In the genomic region with DNA sequence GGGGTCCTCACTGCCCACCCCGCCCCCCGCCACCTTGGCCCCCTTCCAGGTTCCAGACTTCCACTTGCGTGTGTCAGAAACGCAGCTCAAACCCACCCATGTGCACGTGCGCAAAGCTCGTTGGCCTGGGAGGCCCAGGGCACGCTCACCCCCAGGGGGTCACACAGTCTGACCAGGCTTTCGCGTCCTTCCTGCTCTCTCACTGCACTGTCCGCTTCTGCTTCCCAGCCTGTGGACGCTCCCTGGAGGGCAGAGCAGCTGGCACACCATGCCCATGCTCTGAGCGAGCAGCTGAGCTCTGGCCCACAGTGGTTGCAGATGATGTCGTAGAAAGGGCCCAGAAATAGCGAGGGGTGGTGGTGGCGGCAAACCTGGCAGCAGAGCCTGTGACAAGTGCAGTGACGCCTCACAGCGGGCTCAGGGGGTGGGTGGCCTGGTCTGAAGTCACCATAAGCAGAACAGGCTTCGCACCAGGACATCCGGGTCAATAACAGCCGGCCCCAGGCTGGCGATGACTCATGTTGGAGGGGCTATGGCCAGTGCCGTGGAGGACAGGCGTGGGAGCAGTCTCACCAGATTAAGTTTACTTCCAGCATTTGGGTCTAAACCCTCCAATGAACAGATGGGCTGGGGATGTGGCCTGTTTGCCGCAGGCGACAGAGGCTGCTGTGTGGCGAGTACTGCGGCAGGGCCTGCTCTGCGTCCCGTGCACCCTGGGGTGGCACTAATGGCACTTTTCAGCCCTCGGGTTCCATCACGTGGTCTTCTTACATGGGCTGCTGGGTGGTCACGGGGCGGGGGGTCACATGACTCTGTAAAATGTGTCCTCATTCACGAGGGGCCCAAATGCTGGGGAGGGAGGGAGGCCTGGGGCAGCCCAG, we compare ENCODE assay signal across 1 cellular context.
TF ChIP-seq lines count a peak whose summit lies in the region.

No MANE protein-coding gene starts in this region.

TF ChIP-seq in K562, 482 proteins besides CTCF, POLR2A, EP300 and RAD21 (continued from another document and continues in another):
- TF ChIP-seq, protein P1, sequence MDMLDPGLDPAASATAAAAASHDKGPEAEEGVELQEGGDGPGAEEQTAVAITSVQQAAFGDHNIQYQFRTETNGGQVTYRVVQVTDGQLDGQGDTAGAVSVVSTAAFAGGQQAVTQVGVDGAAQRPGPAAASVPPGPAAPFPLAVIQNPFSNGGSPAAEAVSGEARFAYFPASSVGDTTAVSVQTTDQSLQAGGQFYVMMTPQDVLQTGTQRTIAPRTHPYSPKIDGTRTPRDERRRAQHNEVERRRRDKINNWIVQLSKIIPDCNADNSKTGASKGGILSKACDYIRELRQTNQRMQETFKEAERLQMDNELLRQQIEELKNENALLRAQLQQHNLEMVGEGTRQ (CRISPR knock-in tag; IDR thresholded peaks at IDR 0.05) = peak; percentile 50
- TF ChIP-seq ZNF830 (CRISPR knock-in tag; IDR thresholded peaks at IDR 0.05) = no peak
- TF ChIP-seq, protein P2, sequence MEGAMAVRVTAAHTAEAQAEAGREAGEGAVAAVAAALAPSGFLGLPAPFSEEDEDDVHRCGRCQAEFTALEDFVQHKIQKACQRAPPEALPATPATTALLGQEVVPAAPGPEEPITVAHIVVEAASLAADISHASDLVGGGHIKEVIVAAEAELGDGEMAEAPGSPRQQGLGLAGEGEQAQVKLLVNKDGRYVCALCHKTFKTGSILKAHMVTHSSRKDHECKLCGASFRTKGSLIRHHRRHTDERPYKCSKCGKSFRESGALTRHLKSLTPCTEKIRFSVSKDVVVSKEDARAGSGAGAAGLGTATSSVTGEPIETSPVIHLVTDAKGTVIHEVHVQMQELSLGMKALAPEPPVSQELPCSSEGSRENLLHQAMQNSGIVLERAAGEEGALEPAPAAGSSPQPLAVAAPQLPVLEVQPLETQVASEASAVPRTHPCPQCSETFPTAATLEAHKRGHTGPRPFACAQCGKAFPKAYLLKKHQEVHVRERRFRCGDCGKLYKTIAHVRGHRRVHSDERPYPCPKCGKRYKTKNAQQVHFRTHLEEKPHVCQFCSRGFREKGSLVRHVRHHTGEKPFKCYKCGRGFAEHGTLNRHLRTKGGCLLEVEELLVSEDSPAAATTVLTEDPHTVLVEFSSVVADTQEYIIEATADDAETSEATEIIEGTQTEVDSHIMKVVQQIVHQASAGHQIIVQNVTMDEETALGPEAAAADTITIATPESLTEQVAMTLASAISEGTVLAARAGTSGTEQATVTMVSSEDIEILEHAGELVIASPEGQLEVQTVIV (CRISPR knock-in tag; IDR thresholded peaks at IDR 0.05; ENCODE audit: borderline replicate concordance) = no peak
- no peak for TF ChIP-seq ZNF134 (CRISPR knock-in tag; conservative IDR thresholded peaks at IDR 0.05)
- TF ChIP-seq TAF1 (IDR thresholded peaks at IDR 0.05; ENCODE audit: control insufficient read depth, extremely low read depth, insufficient read depth, low read length, severe bottlenecking) = peak; percentile 33
- TF ChIP-seq KLF13 (tag; IDR thresholded peaks at IDR 0.05; ENCODE audit: borderline replicate concordance, low read depth) = no peak
- TF ChIP-seq, protein P3, sequence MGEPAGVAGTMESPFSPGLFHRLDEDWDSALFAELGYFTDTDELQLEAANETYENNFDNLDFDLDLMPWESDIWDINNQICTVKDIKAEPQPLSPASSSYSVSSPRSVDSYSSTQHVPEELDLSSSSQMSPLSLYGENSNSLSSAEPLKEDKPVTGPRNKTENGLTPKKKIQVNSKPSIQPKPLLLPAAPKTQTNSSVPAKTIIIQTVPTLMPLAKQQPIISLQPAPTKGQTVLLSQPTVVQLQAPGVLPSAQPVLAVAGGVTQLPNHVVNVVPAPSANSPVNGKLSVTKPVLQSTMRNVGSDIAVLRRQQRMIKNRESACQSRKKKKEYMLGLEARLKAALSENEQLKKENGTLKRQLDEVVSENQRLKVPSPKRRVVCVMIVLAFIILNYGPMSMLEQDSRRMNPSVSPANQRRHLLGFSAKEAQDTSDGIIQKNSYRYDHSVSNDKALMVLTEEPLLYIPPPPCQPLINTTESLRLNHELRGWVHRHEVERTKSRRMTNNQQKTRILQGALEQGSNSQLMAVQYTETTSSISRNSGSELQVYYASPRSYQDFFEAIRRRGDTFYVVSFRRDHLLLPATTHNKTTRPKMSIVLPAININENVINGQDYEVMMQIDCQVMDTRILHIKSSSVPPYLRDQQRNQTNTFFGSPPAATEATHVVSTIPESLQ (CRISPR knock-in tag; IDR thresholded peaks at IDR 0.05) = 0 out of 2 replicates have a peak, but pooled peaks have one; percentile 46
- no peak for TF ChIP-seq SRSF1 (IDR thresholded peaks at IDR 0.05; ENCODE audit: low read depth, low read length)
- TF ChIP-seq SAFB (IDR thresholded peaks at IDR 0.05; ENCODE audit: borderline replicate concordance, low read depth, low read length) = no peak
- TF ChIP-seq BCOR (IDR thresholded peaks at IDR 0.05) = no peak
- TF ChIP-seq ZNF444 (CRISPR knock-in tag; IDR thresholded peaks at IDR 0.05) = no peak
- TF ChIP-seq, protein P4, sequence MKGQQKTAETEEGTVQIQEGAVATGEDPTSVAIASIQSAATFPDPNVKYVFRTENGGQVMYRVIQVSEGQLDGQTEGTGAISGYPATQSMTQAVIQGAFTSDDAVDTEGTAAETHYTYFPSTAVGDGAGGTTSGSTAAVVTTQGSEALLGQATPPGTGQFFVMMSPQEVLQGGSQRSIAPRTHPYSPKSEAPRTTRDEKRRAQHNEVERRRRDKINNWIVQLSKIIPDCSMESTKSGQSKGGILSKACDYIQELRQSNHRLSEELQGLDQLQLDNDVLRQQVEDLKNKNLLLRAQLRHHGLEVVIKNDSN (CRISPR knock-in tag; IDR thresholded peaks at IDR 0.05) = peak; percentile 92
- TF ChIP-seq, protein P5, sequence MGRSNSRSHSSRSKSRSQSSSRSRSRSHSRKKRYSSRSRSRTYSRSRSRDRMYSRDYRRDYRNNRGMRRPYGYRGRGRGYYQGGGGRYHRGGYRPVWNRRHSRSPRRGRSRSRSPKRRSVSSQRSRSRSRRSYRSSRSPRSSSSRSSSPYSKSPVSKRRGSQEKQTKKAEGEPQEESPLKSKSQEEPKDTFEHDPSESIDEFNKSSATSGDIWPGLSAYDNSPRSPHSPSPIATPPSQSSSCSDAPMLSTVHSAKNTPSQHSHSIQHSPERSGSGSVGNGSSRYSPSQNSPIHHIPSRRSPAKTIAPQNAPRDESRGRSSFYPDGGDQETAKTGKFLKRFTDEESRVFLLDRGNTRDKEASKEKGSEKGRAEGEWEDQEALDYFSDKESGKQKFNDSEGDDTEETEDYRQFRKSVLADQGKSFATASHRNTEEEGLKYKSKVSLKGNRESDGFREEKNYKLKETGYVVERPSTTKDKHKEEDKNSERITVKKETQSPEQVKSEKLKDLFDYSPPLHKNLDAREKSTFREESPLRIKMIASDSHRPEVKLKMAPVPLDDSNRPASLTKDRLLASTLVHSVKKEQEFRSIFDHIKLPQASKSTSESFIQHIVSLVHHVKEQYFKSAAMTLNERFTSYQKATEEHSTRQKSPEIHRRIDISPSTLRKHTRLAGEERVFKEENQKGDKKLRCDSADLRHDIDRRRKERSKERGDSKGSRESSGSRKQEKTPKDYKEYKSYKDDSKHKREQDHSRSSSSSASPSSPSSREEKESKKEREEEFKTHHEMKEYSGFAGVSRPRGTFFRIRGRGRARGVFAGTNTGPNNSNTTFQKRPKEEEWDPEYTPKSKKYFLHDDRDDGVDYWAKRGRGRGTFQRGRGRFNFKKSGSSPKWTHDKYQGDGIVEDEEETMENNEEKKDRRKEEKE (IDR thresholded peaks at IDR 0.05; ENCODE audit: borderline replicate concordance in 1 of 2, control insufficient read depth in 1 of 2, low read depth in 2 of 2, low read length in 1 of 2) = peak in 1 of 2 experiments; percentile 89; a peak in 2 of 4 replicates
- TF ChIP-seq PHTF2 (CRISPR knock-in tag; IDR thresholded peaks at IDR 0.05) = no peak
- peak; percentile 91 for TF ChIP-seq POLR2AphosphoS5 (IDR thresholded peaks at IDR 0.05; ENCODE audit: control insufficient read depth, insufficient read depth, low read depth, low read length)
- TF ChIP-seq, protein P6, sequence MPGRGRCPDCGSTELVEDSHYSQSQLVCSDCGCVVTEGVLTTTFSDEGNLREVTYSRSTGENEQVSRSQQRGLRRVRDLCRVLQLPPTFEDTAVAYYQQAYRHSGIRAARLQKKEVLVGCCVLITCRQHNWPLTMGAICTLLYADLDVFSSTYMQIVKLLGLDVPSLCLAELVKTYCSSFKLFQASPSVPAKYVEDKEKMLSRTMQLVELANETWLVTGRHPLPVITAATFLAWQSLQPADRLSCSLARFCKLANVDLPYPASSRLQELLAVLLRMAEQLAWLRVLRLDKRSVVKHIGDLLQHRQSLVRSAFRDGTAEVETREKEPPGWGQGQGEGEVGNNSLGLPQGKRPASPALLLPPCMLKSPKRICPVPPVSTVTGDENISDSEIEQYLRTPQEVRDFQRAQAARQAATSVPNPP (IDR thresholded peaks at IDR 0.05; ENCODE audit: borderline replicate concordance, insufficient read depth, insufficient read length) = no peak
- no peak for TF ChIP-seq TCF7 (IDR thresholded peaks at IDR 0.05; ENCODE audit: borderline replicate concordance)
- TF ChIP-seq ZFX (CRISPR knock-in tag; IDR thresholded peaks at IDR 0.05) = peak; percentile 67
- no peak for TF ChIP-seq ETS2 (tag; IDR thresholded peaks at IDR 0.05; ENCODE audit: borderline replicate concordance, poor library complexity, severe bottlenecking)
- no peak for TF ChIP-seq NCOA2 (IDR thresholded peaks at IDR 0.05; ENCODE audit: partially characterized antibody in 2 of 2)
- no peak for TF ChIP-seq SAFB2 (IDR thresholded peaks at IDR 0.05; ENCODE audit: borderline replicate concordance, low read depth, low read length, severe bottlenecking)
- TF ChIP-seq, protein P7, sequence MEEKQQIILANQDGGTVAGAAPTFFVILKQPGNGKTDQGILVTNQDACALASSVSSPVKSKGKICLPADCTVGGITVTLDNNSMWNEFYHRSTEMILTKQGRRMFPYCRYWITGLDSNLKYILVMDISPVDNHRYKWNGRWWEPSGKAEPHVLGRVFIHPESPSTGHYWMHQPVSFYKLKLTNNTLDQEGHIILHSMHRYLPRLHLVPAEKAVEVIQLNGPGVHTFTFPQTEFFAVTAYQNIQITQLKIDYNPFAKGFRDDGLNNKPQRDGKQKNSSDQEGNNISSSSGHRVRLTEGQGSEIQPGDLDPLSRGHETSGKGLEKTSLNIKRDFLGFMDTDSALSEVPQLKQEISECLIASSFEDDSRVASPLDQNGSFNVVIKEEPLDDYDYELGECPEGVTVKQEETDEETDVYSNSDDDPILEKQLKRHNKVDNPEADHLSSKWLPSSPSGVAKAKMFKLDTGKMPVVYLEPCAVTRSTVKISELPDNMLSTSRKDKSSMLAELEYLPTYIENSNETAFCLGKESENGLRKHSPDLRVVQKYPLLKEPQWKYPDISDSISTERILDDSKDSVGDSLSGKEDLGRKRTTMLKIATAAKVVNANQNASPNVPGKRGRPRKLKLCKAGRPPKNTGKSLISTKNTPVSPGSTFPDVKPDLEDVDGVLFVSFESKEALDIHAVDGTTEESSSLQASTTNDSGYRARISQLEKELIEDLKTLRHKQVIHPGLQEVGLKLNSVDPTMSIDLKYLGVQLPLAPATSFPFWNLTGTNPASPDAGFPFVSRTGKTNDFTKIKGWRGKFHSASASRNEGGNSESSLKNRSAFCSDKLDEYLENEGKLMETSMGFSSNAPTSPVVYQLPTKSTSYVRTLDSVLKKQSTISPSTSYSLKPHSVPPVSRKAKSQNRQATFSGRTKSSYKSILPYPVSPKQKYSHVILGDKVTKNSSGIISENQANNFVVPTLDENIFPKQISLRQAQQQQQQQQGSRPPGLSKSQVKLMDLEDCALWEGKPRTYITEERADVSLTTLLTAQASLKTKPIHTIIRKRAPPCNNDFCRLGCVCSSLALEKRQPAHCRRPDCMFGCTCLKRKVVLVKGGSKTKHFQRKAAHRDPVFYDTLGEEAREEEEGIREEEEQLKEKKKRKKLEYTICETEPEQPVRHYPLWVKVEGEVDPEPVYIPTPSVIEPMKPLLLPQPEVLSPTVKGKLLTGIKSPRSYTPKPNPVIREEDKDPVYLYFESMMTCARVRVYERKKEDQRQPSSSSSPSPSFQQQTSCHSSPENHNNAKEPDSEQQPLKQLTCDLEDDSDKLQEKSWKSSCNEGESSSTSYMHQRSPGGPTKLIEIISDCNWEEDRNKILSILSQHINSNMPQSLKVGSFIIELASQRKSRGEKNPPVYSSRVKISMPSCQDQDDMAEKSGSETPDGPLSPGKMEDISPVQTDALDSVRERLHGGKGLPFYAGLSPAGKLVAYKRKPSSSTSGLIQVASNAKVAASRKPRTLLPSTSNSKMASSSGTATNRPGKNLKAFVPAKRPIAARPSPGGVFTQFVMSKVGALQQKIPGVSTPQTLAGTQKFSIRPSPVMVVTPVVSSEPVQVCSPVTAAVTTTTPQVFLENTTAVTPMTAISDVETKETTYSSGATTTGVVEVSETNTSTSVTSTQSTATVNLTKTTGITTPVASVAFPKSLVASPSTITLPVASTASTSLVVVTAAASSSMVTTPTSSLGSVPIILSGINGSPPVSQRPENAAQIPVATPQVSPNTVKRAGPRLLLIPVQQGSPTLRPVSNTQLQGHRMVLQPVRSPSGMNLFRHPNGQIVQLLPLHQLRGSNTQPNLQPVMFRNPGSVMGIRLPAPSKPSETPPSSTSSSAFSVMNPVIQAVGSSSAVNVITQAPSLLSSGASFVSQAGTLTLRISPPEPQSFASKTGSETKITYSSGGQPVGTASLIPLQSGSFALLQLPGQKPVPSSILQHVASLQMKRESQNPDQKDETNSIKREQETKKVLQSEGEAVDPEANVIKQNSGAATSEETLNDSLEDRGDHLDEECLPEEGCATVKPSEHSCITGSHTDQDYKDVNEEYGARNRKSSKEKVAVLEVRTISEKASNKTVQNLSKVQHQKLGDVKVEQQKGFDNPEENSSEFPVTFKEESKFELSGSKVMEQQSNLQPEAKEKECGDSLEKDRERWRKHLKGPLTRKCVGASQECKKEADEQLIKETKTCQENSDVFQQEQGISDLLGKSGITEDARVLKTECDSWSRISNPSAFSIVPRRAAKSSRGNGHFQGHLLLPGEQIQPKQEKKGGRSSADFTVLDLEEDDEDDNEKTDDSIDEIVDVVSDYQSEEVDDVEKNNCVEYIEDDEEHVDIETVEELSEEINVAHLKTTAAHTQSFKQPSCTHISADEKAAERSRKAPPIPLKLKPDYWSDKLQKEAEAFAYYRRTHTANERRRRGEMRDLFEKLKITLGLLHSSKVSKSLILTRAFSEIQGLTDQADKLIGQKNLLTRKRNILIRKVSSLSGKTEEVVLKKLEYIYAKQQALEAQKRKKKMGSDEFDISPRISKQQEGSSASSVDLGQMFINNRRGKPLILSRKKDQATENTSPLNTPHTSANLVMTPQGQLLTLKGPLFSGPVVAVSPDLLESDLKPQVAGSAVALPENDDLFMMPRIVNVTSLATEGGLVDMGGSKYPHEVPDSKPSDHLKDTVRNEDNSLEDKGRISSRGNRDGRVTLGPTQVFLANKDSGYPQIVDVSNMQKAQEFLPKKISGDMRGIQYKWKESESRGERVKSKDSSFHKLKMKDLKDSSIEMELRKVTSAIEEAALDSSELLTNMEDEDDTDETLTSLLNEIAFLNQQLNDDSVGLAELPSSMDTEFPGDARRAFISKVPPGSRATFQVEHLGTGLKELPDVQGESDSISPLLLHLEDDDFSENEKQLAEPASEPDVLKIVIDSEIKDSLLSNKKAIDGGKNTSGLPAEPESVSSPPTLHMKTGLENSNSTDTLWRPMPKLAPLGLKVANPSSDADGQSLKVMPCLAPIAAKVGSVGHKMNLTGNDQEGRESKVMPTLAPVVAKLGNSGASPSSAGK (IDR thresholded peaks at IDR 0.05) = peak; percentile 40; the same call in 1 of the 2 replicates
- TF ChIP-seq TRIM24 (IDR thresholded peaks at IDR 0.05) = no peak
- TF ChIP-seq SETDB1 (IDR thresholded peaks at IDR 0.05; ENCODE audit: low read length) = no peak
- TF ChIP-seq BDP1 (IDR thresholded peaks at IDR 0.05; ENCODE audit: insufficient read depth, insufficient read length) = no peak
- peak; percentile 48; the same call in 1 of the 2 replicates for TF ChIP-seq ETV5 (CRISPR knock-in tag; IDR thresholded peaks at IDR 0.05; ENCODE audit: low read depth)
